ENCODE assay signal across 10 cellular contexts in genomic region chr14:103867523-103867953, GRCh38. TPM values are rescaled to one million over a fixed set of nuclear protein-coding genes. Genes with fewer than 3 reads are reported as not detected.
DNase-seq lines count a peak whose midpoint lies in the region; ATAC-seq and TF ChIP-seq lines count a peak whose summit lies in the region.
"Had no signal": no experiment of that assay in that cellular context is flagged by ENCODE, and none has a peak within 500 bp of the region (broad histone marks: within the 10 kb centered on the region; RNA-seq: fewer than 3 reads in every experiment).

No MANE protein-coding gene starts in this region.

- no peak for TF ChIP-seq POLR2A in transverse colon (IDR thresholded peaks at IDR 0.05)

- peaks cover 3 to 16% (median 12%) of the 10 kb centered on the region in 4 donors for H3K4me1 ChIP-seq in transverse colon

- intact Hi-C loops in transverse colon (cut with DNase I; ENCODE audit: low total_unique reads) = no loop called here

- no peak for TF ChIP-seq EP300 in transverse colon (IDR thresholded peaks at IDR 0.05; ENCODE audit: low read depth)

- no peak overlapping the region for H3K27ac ChIP-seq in transverse colon

- DNase-seq in NCI-H1694 (lab: John Stamatoyannopoulos, UW) (peak; percentile 99), astrocyte of the hippocampus (ENCODE audit: low read depth, low spot score) (peak; percentile 75), kidney glomerular epithelial cell (lab: John Stamatoyannopoulos, UW) (peak; percentile 60), transverse colon (peak; percentile 38), NCI-H146 treated with DMSO at 0.1 percent for 48 hours (lab: John Stamatoyannopoulos, UW; ENCODE audit: unreplicated experiment) (no peak)
- DNase-seq: activated CD4-positive, alpha-beta memory T cell treated with anti-CD3 and anti-CD28 coated beads, Interleukin-2, amount 10 ng/mL, durations not matched to agents 7 days and 5 days; foreskin melanocyte had no signal

- TF ChIP-seq CTCF in transverse colon (IDR thresholded peaks at IDR 0.05) = no peak

- H3K27me3 ChIP-seq in transverse colon = no peaks in the 10 kb centered on the region

- H3K9me3 ChIP-seq in transverse colon = no peaks in the 10 kb centered on the region
- H3K9me3 ChIP-seq: mucosa of descending colon had no signal

- no peak overlapping the region for H3K4me3 ChIP-seq in transverse colon
- H3K4me3 ChIP-seq: mucosa of descending colon had no signal

- no peak for ATAC-seq in GM21360 (IDR thresholded peaks at IDR 0.05; ENCODE audit: unreplicated experiment)
- ATAC-seq in HG03439 (IDR thresholded peaks at IDR 0.05; ENCODE audit: unreplicated experiment) = no peak
- ATAC-seq: mucosa of descending colon had no signal

- in situ Hi-C loops in transverse colon (cut with MboI; ENCODE audit: low pct_ligation_motif_present in 1 of 4, low pct_unique_long_range_greater_than_20kb in 1 of 4, low sequenced_read_pairs in 3 of 4) = no loop called here

- H3K36me3 ChIP-seq in transverse colon = no peaks in the 10 kb centered on the region

- WGBS in transverse colon (ENCODE audit: low coverage in 1 of 2), 2 donors = 67% methylated on average over 1 of the region's 10 CpGs; no CpG with 5 or more reads in 1 of the 2 donors

RNA-seq across cellular contexts. Expression of gene PPP1R13B, which starts 20.2 kb away (rescaled TPM):
- 100 to 1,000 TPM in 1 of 4 donors, 10 to 100 TPM in 3; 31.0 to 109 (median 42.0) TPM for total RNA-seq in transverse colon
